Comparison of ENCODE assay signal across 16 cellular contexts in genomic region chr7:112692333-112692732, GRCh38.
DNase-seq lines count a peak whose midpoint lies in the region; ATAC-seq, FAIRE-seq and TF ChIP-seq lines count a peak whose summit lies in the region.
"Had no signal": no experiment of that assay in that cellular context is flagged by ENCODE, and none has a peak within 500 bp of the region (broad histone marks: within the 10 kb centered on the region; RNA-seq: fewer than 3 reads in every experiment).

No MANE protein-coding gene starts in this region.

- intact Hi-C loops in heart right ventricle (cut with DNase I) = no loop called here
- intact Hi-C loops in pancreas (cut with DNase I) = no loop called here

- TF ChIP-seq CTCF in heart right ventricle (IDR thresholded peaks at IDR 0.05) = no peak
- TF ChIP-seq CTCF in pancreas (IDR thresholded peaks at IDR 0.05) = no peak

- H3K36me3 ChIP-seq in heart right ventricle = no peaks in the 10 kb centered on the region
- no peaks in the 10 kb centered on the region for H3K36me3 ChIP-seq in pancreas
- H3K36me3 ChIP-seq: SJSA1 had no signal

- no peak for FAIRE-seq in pancreas (lab: Jason Lieb, UNC)

- H3K9me3 ChIP-seq in heart right ventricle (peaks cover 0 to 32% (median 4%) of the 10 kb centered on the region in 11 donors), pancreas (peaks cover 0 to 3% (median 0%) of the 10 kb centered on the region in 4 donors)
- H3K9me3 ChIP-seq: SJSA1 had no signal

- H3K4me3 ChIP-seq in heart right ventricle = no peak overlapping the region
- H3K4me3 ChIP-seq in pancreas = no peak overlapping the region
- H3K4me3 ChIP-seq: SJSA1 had no signal

- DNase-seq in DMS153 (lab: John Stamatoyannopoulos, UW) = peak; percentile 26
- DNase-seq in DMS153 treated with DMSO at 0.1 percent for 48 hours (lab: John Stamatoyannopoulos, UW; ENCODE audit: unreplicated experiment) = no peak
- peak; percentile 61 for DNase-seq in NCI-H146 (lab: John Stamatoyannopoulos, UW)
- DNase-seq in heart right ventricle = peak in 1 of 2 donors; percentile 10
- DNase-seq in pancreas = peak in 2 of 6 donors; percentile 37 to 40
- no peak for DNase-seq in GF-D8 (lab: John Stamatoyannopoulos, UW)
- no peak for DNase-seq in SKM-1 treated with dmso at 0.1 percent for 144 hours (lab: John Stamatoyannopoulos, UW; ENCODE audit: unreplicated experiment)
- DNase-seq: CD8-positive, alpha-beta T cell; H7; Karpas-422; NCI-H1436 treated with DMSO at 0.1 percent for 48 hours; NCI-H2107; NCI-H226 had no signal

- H3K4me1 ChIP-seq in heart right ventricle (no peaks in the 10 kb centered on the region), pancreas (peaks cover 0 to 4% (median 0%) of the 10 kb centered on the region in 3 donors)
- H3K4me1 ChIP-seq: SJSA1 had no signal

- WGBS in heart right ventricle, 2 donors = 37 to 45% methylated on average over 2 of the region's 2 CpGs
- WGBS in pancreas, 2 donors = 4% methylated on average over 2 of the region's 2 CpGs

- no peaks in the 10 kb centered on the region for H3K27me3 ChIP-seq in heart right ventricle
- H3K27me3 ChIP-seq in pancreas = no peaks in the 10 kb centered on the region
- H3K27me3 ChIP-seq: SJSA1 had no signal

- H3K27ac ChIP-seq in heart right ventricle = no peak overlapping the region
- H3K27ac ChIP-seq in pancreas = no peak overlapping the region
- H3K27ac ChIP-seq: 22Rv1, SJSA1 had no signal

- ATAC-seq in heart right ventricle (peak in 6 of 8 donors; percentile 67 to 90 (median 76)), pancreas (peak; percentile 70 to 99 (median 86)), GM18498 (IDR thresholded peaks at IDR 0.05; ENCODE audit: unreplicated experiment) (no peak)
- ATAC-seq: CD8-positive, alpha-beta T cell had no signal

Comparison
In these comparisons a context has a peak if more than half of its experiments do, and no peak if none do; other contexts are left out.
1. DNase-seq: peak in DMS153 (single experiment) and NCI-H146 (single experiment); none in DMS153 treated with DMSO at 0.1 percent for 48 hours (single experiment), GF-D8 (single experiment) and SKM-1 treated with dmso at 0.1 percent for 144 hours (single experiment).